In the genomic region with DNA sequence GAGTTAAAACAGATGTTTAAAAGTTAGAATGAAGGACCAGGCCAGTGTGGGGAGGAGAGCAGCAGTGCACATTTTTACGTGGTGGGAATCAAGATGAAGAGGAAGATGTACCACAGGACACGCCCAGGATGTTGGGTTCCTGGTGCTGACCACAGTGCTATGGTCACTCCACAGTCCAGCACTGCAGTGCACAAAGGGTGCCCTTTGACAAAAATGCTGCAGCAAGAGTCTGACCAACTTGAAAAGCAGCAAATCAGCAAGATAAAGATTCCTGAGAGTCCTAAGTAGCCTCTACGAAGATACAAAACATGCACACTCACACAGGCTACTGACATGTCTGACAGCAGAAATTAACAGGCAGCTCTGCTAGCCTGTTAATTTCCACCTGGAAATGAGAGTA, we compare ENCODE assay signal across 17 cellular contexts.
A peak's percentile ranks its signal among the peaks of the same experiment; 100 is the strongest.
DNase-seq lines count a peak whose midpoint lies in the region; ATAC-seq, FAIRE-seq and TF ChIP-seq lines count a peak whose summit lies in the region.
"Had no signal": no experiment of that assay in that cellular context is flagged by ENCODE, and none has a peak within 500 bp of the region (broad histone marks: within the 10 kb centered on the region; RNA-seq: fewer than 3 reads in every experiment).

No MANE protein-coding gene starts in this region.

- CTCF ChIA-PET in CD4-positive, alpha-beta T cell (lab: Charles Lee), result no interaction called here
- CTCF ChIA-PET in activated CD4-positive, alpha-beta memory T cell treated with anti-CD3 and anti-CD28 coated beads, Interleukin-2, amount 10 ng/mL, durations not matched to agents 7 days and 5 days (lab: Charles Lee), result interaction anchor here (1.4 kb wide), 1 partner anchor 33 kb away, joined by 3 read pairs; no protein-coding TSS in a partner anchor

- no peaks in the 10 kb centered on the region for H3K9me3 ChIP-seq in CD4-positive, alpha-beta T cell (ENCODE audit: control insufficient read depth, low read length)
- H3K9me3 ChIP-seq in mesenchymal stem cell (ENCODE audit: control insufficient read depth, low read length), result no peaks in the 10 kb centered on the region
- H3K9me3 ChIP-seq: esophagus squamous epithelium, left lung had no signal

- H2BK5ac ChIP-seq in mesenchymal stem cell (ENCODE audit: low read depth, low read length, poor library complexity, severe bottlenecking), result no peak overlapping the region

- H3K27ac ChIP-seq in CD4-positive, alpha-beta T cell (ENCODE audit: low read depth, low read length), result peak overlapping the region; percentile 26
- H3K27ac ChIP-seq in mesenchymal stem cell (ENCODE audit: low read length, poor library complexity, severe bottlenecking) (no peak overlapping the region), caudate nucleus (ENCODE audit: low read depth, low read length) (no peak overlapping the region)

- FAIRE-seq in GM12892 (lab: Jason Lieb, UNC) (peak; percentile 78), urothelium cell line (lab: Jason Lieb, UNC) (no peak)

- no peak overlapping the region for H3K4me3 ChIP-seq in mesenchymal stem cell (ENCODE audit: insufficient read depth in 1 of 2, low read depth in 1 of 2, low read length in 2 of 2)
- H3K4me3 ChIP-seq: coronary artery, esophagus squamous epithelium, left lung had no signal

- peaks cover 93% of the 10 kb centered on the region for H3K4me1 Mint-ChIP-seq in CD4-positive, alpha-beta T cell (ENCODE audit: low read depth)
- peaks cover 79% of the 10 kb centered on the region for H3K4me1 Mint-ChIP-seq in activated CD4-positive, alpha-beta memory T cell treated with anti-CD3 and anti-CD28 coated beads, Interleukin-2, amount 10 ng/mL, durations not matched to agents 7 days and 5 days

- no peak overlapping the region for H4K91ac ChIP-seq in mesenchymal stem cell (ENCODE audit: low read length)

- no peak overlapping the region for H2BK120ac ChIP-seq in mesenchymal stem cell (ENCODE audit: low read depth, low read length)

- POLR2A ChIA-PET in CD4-positive, alpha-beta T cell (lab: Charles Lee), result interaction anchor here (0.7 kb wide), 1 partner anchor 23 kb away, joined by 3 read pairs; no protein-coding TSS in a partner anchor
- POLR2A ChIA-PET in activated CD4-positive, alpha-beta memory T cell treated with anti-CD3 and anti-CD28 coated beads, Interleukin-2, amount 10 ng/mL, durations not matched to agents 7 days and 5 days (lab: Charles Lee), result interaction anchor here (4.6 kb wide), 1 partner anchor 23 kb away, joined by 22 read pairs; no protein-coding TSS in a partner anchor

- peak overlapping the region in 1 of 2 experiments; percentile 45 for H2BK12ac ChIP-seq in mesenchymal stem cell (ENCODE audit: low read length in 2 of 2)

- no peak overlapping the region for H3K9ac ChIP-seq in mesenchymal stem cell (ENCODE audit: low read length)

- intact Hi-C loops in CD4-positive, alpha-beta T cell (cut with DNase I, micrococcal nuclease), result no loop called here

- H3K79me1 ChIP-seq in mesenchymal stem cell (replicated peaks; ENCODE audit: low read length, poor library complexity, severe bottlenecking), result peaks cover 40% of the 10 kb centered on the region

- peak overlapping the region in 1 of 2 experiments; percentile 60 for H3K4ac ChIP-seq in mesenchymal stem cell (ENCODE audit: low read depth in 1 of 2, low read length in 2 of 2)

- H3K36me3 Mint-ChIP-seq in CD4-positive, alpha-beta T cell (ENCODE audit: low read depth), result peaks cover 85% of the 10 kb centered on the region
- H3K36me3 Mint-ChIP-seq in activated CD4-positive, alpha-beta memory T cell treated with anti-CD3 and anti-CD28 coated beads, Interleukin-2, amount 10 ng/mL, durations not matched to agents 7 days and 5 days (ENCODE audit: low read depth), result peaks cover 61% of the 10 kb centered on the region

- peaks cover 15% of the 10 kb centered on the region for H3K4me1 ChIP-seq in mesenchymal stem cell (ENCODE audit: control insufficient read depth, insufficient read depth, low read depth, low read length)

- no peak overlapping the region for H3K4me2 ChIP-seq in mesenchymal stem cell (ENCODE audit: low read length, poor library complexity, severe bottlenecking)

- H4K8ac ChIP-seq in mesenchymal stem cell (ENCODE audit: low read length), result no peak overlapping the region

- H3K18ac ChIP-seq in mesenchymal stem cell (ENCODE audit: low read depth in 1 of 2, low read length in 2 of 2), result peak overlapping the region in 1 of 2 experiments; percentile 2

- peak overlapping the region; percentile 25 for H3K4me3 Mint-ChIP-seq in CD4-positive, alpha-beta T cell
- no peak overlapping the region for H3K4me3 Mint-ChIP-seq in activated CD4-positive, alpha-beta memory T cell treated with anti-CD3 and anti-CD28 coated beads, Interleukin-2, amount 10 ng/mL, durations not matched to agents 7 days and 5 days

- H3K27ac Mint-ChIP-seq in CD4-positive, alpha-beta T cell, result peak overlapping the region; percentile 98
- H3K27ac Mint-ChIP-seq in activated CD4-positive, alpha-beta memory T cell treated with anti-CD3 and anti-CD28 coated beads, Interleukin-2, amount 10 ng/mL, durations not matched to agents 7 days and 5 days, result peak overlapping the region; percentile 63

- no peak overlapping the region for H2AK5ac ChIP-seq in mesenchymal stem cell (ENCODE audit: low read length, severe bottlenecking)

- H3K14ac ChIP-seq in mesenchymal stem cell (ENCODE audit: low read length in 2 of 2), result no peak overlapping the region

- H3K27me3 Mint-ChIP-seq in CD4-positive, alpha-beta T cell, result no peaks in the 10 kb centered on the region
- H3K27me3 Mint-ChIP-seq in activated CD4-positive, alpha-beta memory T cell treated with anti-CD3 and anti-CD28 coated beads, Interleukin-2, amount 10 ng/mL, durations not matched to agents 7 days and 5 days, result no peaks in the 10 kb centered on the region

- no peak overlapping the region for H2AFZ ChIP-seq in mesenchymal stem cell (ENCODE audit: low read depth, low read length)

- H3K27me3 ChIP-seq in CD4-positive, alpha-beta T cell (ENCODE audit: control insufficient read depth, insufficient read depth, low read length), result no peaks in the 10 kb centered on the region
- no peaks in the 10 kb centered on the region for H3K27me3 ChIP-seq in mesenchymal stem cell (ENCODE audit: control insufficient read depth in 1 of 2, insufficient read depth in 1 of 2, low read length in 2 of 2)
- H3K27me3 ChIP-seq: esophagus squamous epithelium, left lung had no signal

- peaks cover 11 to 48% of the 10 kb centered on the region in 2 experiments for H3K36me3 ChIP-seq in mesenchymal stem cell (ENCODE audit: control insufficient read depth in 1 of 2, insufficient read depth in 2 of 2, low read depth in 1 of 2, low read length in 2 of 2)

- no peak overlapping the region for H2BK15ac ChIP-seq in mesenchymal stem cell (ENCODE audit: low read depth, poor library complexity, severe bottlenecking)

- DNase-seq in CD4-positive, alpha-beta T cell, result no peak
- DNase-seq in GM12892 (ENCODE audit: insufficient read length) (no peak), mesenchymal stem cell (peak; percentile 43), NOMO-1 (lab: John Stamatoyannopoulos, UW; ENCODE audit: unreplicated experiment in 2 of 2) (no peak), urothelium cell line (ENCODE audit: low spot score) (no peak), caudate nucleus (lab: John Stamatoyannopoulos, UW) (no peak)
- DNase-seq in activated CD4-positive, alpha-beta memory T cell treated with anti-CD3 and anti-CD28 coated beads, Interleukin-2, amount 10 ng/mL, durations not matched to agents 7 days and 5 days, result no peak
- no peak for DNase-seq in stimulated activated CD4-positive, alpha-beta T cell treated with anti-CD3 and anti-CD28 coated beads, Interleukin-4, amount 100 ng/mL, for 1 hour
- DNase-seq: amniotic stem cell; esophagus squamous epithelium; GDM1; H7; left lung; NCI-H2081; NCI-H69; stimulated activated CD4-positive, alpha-beta T cell treated with anti-CD3 and anti-CD28 coated beads, Interleukin-4, amount 100 ng/mL, for 24 hours had no signal

- no peak overlapping the region for H3K23ac ChIP-seq in mesenchymal stem cell (ENCODE audit: low read length in 2 of 2)

- no peak for TF ChIP-seq CTCF in CD4-positive, alpha-beta T cell (IDR thresholded peaks at IDR 0.05)

- H3K9me3 Mint-ChIP-seq in CD4-positive, alpha-beta T cell, result no peaks in the 10 kb centered on the region
- H3K9me3 Mint-ChIP-seq in activated CD4-positive, alpha-beta memory T cell treated with anti-CD3 and anti-CD28 coated beads, Interleukin-2, amount 10 ng/mL, durations not matched to agents 7 days and 5 days, result peaks cover 2% of the 10 kb centered on the region

- TF ChIP-seq POLR2A in GM12892 (IDR thresholded peaks at IDR 0.05; ENCODE audit: low read depth, low read length), result no peak

- 23% methylated on average over 3 of the region's 3 CpGs for WGBS in mesenchymal stem cell

- ATAC-seq in CD4-positive, alpha-beta T cell (ENCODE audit: poor library complexity), result no peak
